1 cellular context compared by ENCODE assay signal in genomic region chr3:72627276-72627675, GRCh38.
TF ChIP-seq lines count a peak whose summit lies in the region.

No MANE protein-coding gene starts in this region.

TF ChIP-seq in GM23338, 12 proteins besides CTCF, POLR2A, EP300 and RAD21 (continued from another document):
- TF ChIP-seq ZNF462 (CRISPR knock-in tag; IDR thresholded peaks at IDR 0.05), result no peak
- no peak for TF ChIP-seq POLR2AphosphoS5 (IDR thresholded peaks at IDR 0.05; ENCODE audit: low read depth)
- TF ChIP-seq STAT1 (IDR thresholded peaks at IDR 0.05; ENCODE audit: unreplicated experiment), result no peak
